In the genomic region with DNA sequence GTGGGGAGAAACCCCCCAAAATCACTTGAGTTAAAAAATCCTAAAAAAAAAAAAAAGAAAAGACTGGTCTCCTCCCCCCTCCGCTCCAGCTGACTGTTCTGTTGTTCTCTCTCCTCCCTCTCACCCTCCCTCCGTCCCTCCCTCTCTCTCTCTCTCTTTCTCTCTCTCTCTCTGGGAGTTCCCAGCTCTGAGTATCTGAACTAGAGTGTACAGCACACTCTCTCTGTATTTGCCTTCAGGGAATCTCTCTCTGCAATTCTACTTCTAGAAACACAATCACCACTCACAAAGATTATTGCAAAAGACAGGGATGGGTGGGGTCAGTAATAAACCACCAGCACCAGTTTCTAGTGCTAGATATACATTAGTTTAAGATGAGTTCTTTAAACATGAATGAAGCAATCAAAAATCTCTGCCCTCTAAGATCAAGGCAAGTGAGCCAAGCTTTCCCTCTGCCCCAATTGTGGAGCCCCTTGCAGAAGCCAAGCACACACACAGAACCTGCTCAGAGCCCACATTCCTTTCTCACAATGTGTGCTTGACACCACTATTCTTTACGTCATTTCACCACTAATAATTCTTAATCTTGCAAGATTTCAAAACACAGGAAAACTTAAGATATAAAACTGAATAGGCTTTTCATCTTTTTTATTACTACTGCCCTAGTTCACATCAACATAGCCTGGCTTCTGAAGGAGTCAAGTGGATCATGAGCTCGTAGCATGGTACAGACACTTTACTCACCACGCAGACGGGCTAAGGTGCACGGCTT, we compare ENCODE assay signal across 8 cellular contexts.
A peak's percentile ranks its signal among the peaks of the same experiment; 100 is the strongest.
DNase-seq lines count a peak whose midpoint lies in the region; ATAC-seq, FAIRE-seq and TF ChIP-seq lines count a peak whose summit lies in the region.

No MANE protein-coding gene starts in this region.

- FAIRE-seq in K562 (lab: Jason Lieb, UNC) = no peak
- FAIRE-seq in urothelium cell line (lab: Jason Lieb, UNC) = no peak

- peak; percentile 41 to 65 for DNase-seq in HAP-1 (ENCODE audit: low spot score in 2 of 2)
- no peak for DNase-seq in K562 (ENCODE audit: extremely low read depth in 1 of 4, low spot score in 3 of 4)
- DNase-seq in urothelium cell line (ENCODE audit: low spot score) = no peak
- no peak for DNase-seq in H7
- DNase-seq in NCI-H128 (lab: John Stamatoyannopoulos, UW; ENCODE audit: unreplicated experiment) = no peak

- POLR2A ChIA-PET in K562 (lab: Yijun Ruan, JAX) = interaction anchor here (1.5 kb wide), 1 partner anchor 55 kb away, joined by 5 read pairs; no protein-coding TSS in a partner anchor

- no peak overlapping the region for H3K4me3 ChIP-seq in HAP-1
- H3K4me3 ChIP-seq in K562 = no peak overlapping the region
- H3K4me3 ChIP-seq in iPS-18a (ENCODE audit: low read length) = no peak overlapping the region
- peak overlapping the region; percentile 74 to 77 (median 76) for H3K4me3 ChIP-seq in skeletal muscle tissue (ENCODE audit: low read length in 3 of 3)
- no peak overlapping the region for H3K4me3 ChIP-seq in H7 (ENCODE audit: insufficient read depth, low read depth, low read length)

- no peaks in the 10 kb centered on the region for H3K27me3 ChIP-seq in HAP-1 (ENCODE audit: low read depth)
- no peaks in the 10 kb centered on the region for H3K27me3 ChIP-seq in K562 (ENCODE audit: control insufficient read depth in 2 of 2, insufficient read depth in 2 of 2, low read length in 2 of 2)
- H3K27me3 ChIP-seq in iPS-18a (ENCODE audit: control insufficient read depth, insufficient read depth, low read length) = no peaks in the 10 kb centered on the region
- H3K27me3 ChIP-seq in skeletal muscle tissue (ENCODE audit: control insufficient read depth in 3 of 3, insufficient read depth in 3 of 3, low read length in 3 of 3) = no peaks in the 10 kb centered on the region
- H3K27me3 ChIP-seq in H7 (ENCODE audit: control insufficient read depth, insufficient read depth, low read length) = no peaks in the 10 kb centered on the region

- no peak for TF ChIP-seq EP300 in K562 (IDR thresholded peaks at IDR 0.05; ENCODE audit: low read length)

- H3K79me2 ChIP-seq in K562 (ENCODE audit: control insufficient read depth, insufficient read depth, low read length) = no peaks in the 10 kb centered on the region; the same call in 2 of the 3 replicates

- TF ChIP-seq RAD21 in K562 (CRISPR knock-in tag; conservative IDR thresholded peaks at IDR 0.05 in 1 of 2, IDR thresholded peaks at IDR 0.05 in 1 of 2) = no peak

- no peak overlapping the region for H2AFZ ChIP-seq in K562 (ENCODE audit: low read depth, low read length)

- H3K4me2 ChIP-seq in K562 (ENCODE audit: insufficient read depth, low read length) = no peak overlapping the region

- no peak overlapping the region for H3K27ac ChIP-seq in K562 (ENCODE audit: extremely low read depth, low read depth, low read length)
- no peak overlapping the region for H3K27ac ChIP-seq in iPS-18a (ENCODE audit: low read length)
- H3K27ac ChIP-seq in skeletal muscle tissue (ENCODE audit: low read depth, low read length) = peak overlapping the region; percentile 85

- no TSS peak for BruUV-seq in K562 (replicated peaks; lab: Mats Ljungman, UMichigan)

- in situ Hi-C loops in HAP-1 (cut with MboI; ENCODE audit: low sequenced_read_pairs) (no loop called here), K562 (cut with MboI) (no loop called here)

- no peak overlapping the region for H3K9ac ChIP-seq in K562 (ENCODE audit: insufficient read depth in 1 of 2, low read depth in 2 of 2, low read length in 2 of 2)
- H3K9ac ChIP-seq in iPS-18a (ENCODE audit: low read length) = peak overlapping the region; percentile 10
- peak overlapping the region; percentile 79 to 87 (median 84) for H3K9ac ChIP-seq in skeletal muscle tissue (ENCODE audit: low read depth in 1 of 3, low read length in 3 of 3)

- no peaks in the 10 kb centered on the region for H3K9me1 ChIP-seq in K562 (ENCODE audit: control insufficient read depth, insufficient read depth, low read length)

- 70% methylated on average over 6 of the region's 7 CpGs for WGBS in K562 (ENCODE audit: insufficient coverage, low coverage, missing lambda C conversion rate)

- CTCF ChIA-PET in K562 (lab: Yijun Ruan, JAX; ENCODE audit: low intra/inter-chr PET ratio) = interaction anchor here (0.6 kb wide), 1 partner anchor 12 kb away, joined by 3 read pairs; no protein-coding TSS in a partner anchor

- no peak for ATAC-seq in K562
- no peak for ATAC-seq in HG03469 (IDR thresholded peaks at IDR 0.05; ENCODE audit: unreplicated experiment)

- intact Hi-C loops in K562 (cut with micrococcal nuclease) = no loop called here

- TF ChIP-seq CTCF in K562 (IDR thresholded peaks at IDR 0.05 in 2 of 3, conservative IDR thresholded peaks at IDR 0.05 in 1 of 3; ENCODE audit: insufficient read depth in 2 of 3, low read depth in 1 of 3, low read length in 3 of 3) = no peak

- TF ChIP-seq POLR2A in K562 (conservative IDR thresholded peaks at IDR 0.05) = no peak

- no peaks in the 10 kb centered on the region for H3K9me3 ChIP-seq in HAP-1
- no peaks in the 10 kb centered on the region for H3K9me3 ChIP-seq in K562 (replicated peaks; ENCODE audit: control insufficient read depth, insufficient read depth, low read depth, low read length)
- no peaks in the 10 kb centered on the region for H3K9me3 ChIP-seq in iPS-18a (ENCODE audit: control insufficient read depth, low read depth, low read length)
- no peaks in the 10 kb centered on the region for H3K9me3 ChIP-seq in skeletal muscle tissue (ENCODE audit: control insufficient read depth in 3 of 3, low read length in 3 of 3)

- no peaks in the 10 kb centered on the region for H3K36me3 ChIP-seq in HAP-1 (replicated peaks)
- H3K36me3 ChIP-seq in K562 (ENCODE audit: control insufficient read depth, insufficient read depth, low read length) = no peaks in the 10 kb centered on the region
- no peaks in the 10 kb centered on the region for H3K36me3 ChIP-seq in iPS-18a (ENCODE audit: control insufficient read depth, low read depth, low read length)
- no peaks in the 10 kb centered on the region for H3K36me3 ChIP-seq in skeletal muscle tissue (ENCODE audit: control insufficient read depth in 3 of 3, insufficient read depth in 3 of 3, low read length in 3 of 3)
- H3K36me3 ChIP-seq in H7 (replicated peaks; ENCODE audit: control insufficient read depth, insufficient read depth, low read length) = no peaks in the 10 kb centered on the region

- 0 out of 2 replicates have a peak, but pooled peaks cover 7% of the 10 kb centered on the region for H4K20me1 ChIP-seq in K562 (replicated peaks; ENCODE audit: control insufficient read depth, insufficient read depth, low read length)

- peaks cover 9% of the 10 kb centered on the region for H3K4me1 ChIP-seq in HAP-1
- H3K4me1 ChIP-seq in K562 (replicated peaks in 1 of 2; ENCODE audit: control insufficient read depth in 2 of 2, insufficient read depth in 2 of 2, low read length in 2 of 2) = peaks cover 0 to 8% of the 10 kb centered on the region in 2 experiments; a peak in 2 of 5 replicates
- peaks cover 21% of the 10 kb centered on the region for H3K4me1 ChIP-seq in iPS-18a (ENCODE audit: control insufficient read depth, low read depth, low read length)
- peaks cover 13 to 45% (median 34%) of the 10 kb centered on the region in 3 donors for H3K4me1 ChIP-seq in skeletal muscle tissue (ENCODE audit: control insufficient read depth in 3 of 3, insufficient read depth in 3 of 3, low read length in 3 of 3)

TF ChIP-seq in K562, 482 proteins besides CTCF, POLR2A, EP300 and RAD21 (continues in another document):
- TF ChIP-seq, protein P1, sequence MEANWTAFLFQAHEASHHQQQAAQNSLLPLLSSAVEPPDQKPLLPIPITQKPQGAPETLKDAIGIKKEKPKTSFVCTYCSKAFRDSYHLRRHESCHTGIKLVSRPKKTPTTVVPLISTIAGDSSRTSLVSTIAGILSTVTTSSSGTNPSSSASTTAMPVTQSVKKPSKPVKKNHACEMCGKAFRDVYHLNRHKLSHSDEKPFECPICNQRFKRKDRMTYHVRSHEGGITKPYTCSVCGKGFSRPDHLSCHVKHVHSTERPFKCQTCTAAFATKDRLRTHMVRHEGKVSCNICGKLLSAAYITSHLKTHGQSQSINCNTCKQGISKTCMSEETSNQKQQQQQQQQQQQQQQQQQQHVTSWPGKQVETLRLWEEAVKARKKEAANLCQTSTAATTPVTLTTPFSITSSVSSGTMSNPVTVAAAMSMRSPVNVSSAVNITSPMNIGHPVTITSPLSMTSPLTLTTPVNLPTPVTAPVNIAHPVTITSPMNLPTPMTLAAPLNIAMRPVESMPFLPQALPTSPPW (CRISPR knock-in tag; IDR thresholded peaks at IDR 0.05) = 0 out of 2 replicates have a peak, but pooled peaks have one; percentile 26
- TF ChIP-seq ZBTB8A (IDR thresholded peaks at IDR 0.05; ENCODE audit: partially characterized antibody) (no peak), RBM25 (IDR thresholded peaks at IDR 0.05; ENCODE audit: low read depth, low read length, severe bottlenecking) (no peak)

Comparison
In these comparisons a context has a peak if more than half of its experiments do, and no peak if none do; other contexts are left out.
1. DNase-seq: peak in HAP-1 (2 of 2); none in K562 (0 of 4), urothelium cell line (single experiment), H7 (single experiment) and NCI-H128 (single experiment).
2. H3K4me3 ChIP-seq: peak in skeletal muscle tissue (3 of 3); none in HAP-1 (single experiment), K562 (single experiment), iPS-18a (single experiment) and H7 (single experiment).
3. H3K9ac ChIP-seq: peak in iPS-18a (single experiment) and skeletal muscle tissue (3 of 3); none in K562 (0 of 2).